Comparison of ENCODE assay signal across 5 cellular contexts in genomic region chr20:22696759-22697158, GRCh38.
"Had no signal": no experiment of that assay in that cellular context is flagged by ENCODE, and none has a peak within 500 bp of the region (broad histone marks: within the 10 kb centered on the region; RNA-seq: fewer than 3 reads in every experiment).

No MANE protein-coding gene starts in this region.

- H3K4me3 ChIP-seq: K562 had no signal

- DNase-seq: IMR-90, KBM-7, KG1 had no signal

- H3K27ac ChIP-seq: HL-60 had no signal
